ENCODE assay signal across 13 cellular contexts in genomic region chr5:40716000-40716399, GRCh38. TPM values are rescaled to one million over a fixed set of nuclear protein-coding genes. Genes with fewer than 3 reads are reported as not detected.
A peak's percentile ranks its signal among the peaks of the same experiment; 100 is the strongest.
DNase-seq lines count a peak whose midpoint lies in the region; ATAC-seq, FAIRE-seq and TF ChIP-seq lines count a peak whose summit lies in the region.
"Had no signal": no experiment of that assay in that cellular context is flagged by ENCODE, and none has a peak within 500 bp of the region (broad histone marks: within the 10 kb centered on the region; RNA-seq: fewer than 3 reads in every experiment).

No MANE protein-coding gene starts in this region.

- CTCF ChIA-PET in A549 (lab: Yijun Ruan, JAX) = interaction anchor here (0.9 to 1.0 kb wide), 3 partner anchors 9 to 1002 kb away, joined by 3 to 4 read pairs (median 3); no protein-coding TSS in a partner anchor

- no peak overlapping the region for H3K4me3 ChIP-seq in A549
- H3K4me3 ChIP-seq in fibroblast of the aortic adventitia (ENCODE audit: low read depth, low read length) = no peak overlapping the region
- no peak overlapping the region for H3K4me3 ChIP-seq in upper lobe of left lung
- H3K4me3 ChIP-seq in sigmoid colon = no peak overlapping the region
- H3K4me3 ChIP-seq: HAP-1, prostate gland had no signal

- H3K27ac ChIP-seq in A549 (no peak overlapping the region), upper lobe of left lung (no peak overlapping the region), sigmoid colon (no peak overlapping the region)
- H3K27ac ChIP-seq: prostate gland had no signal

- POLR2A ChIA-PET in A549 (lab: Yijun Ruan, JAX) = no interaction called here

- no peaks in the 10 kb centered on the region for H3K9me3 ChIP-seq in A549
- H3K9me3 ChIP-seq in upper lobe of left lung = no peaks in the 10 kb centered on the region
- no peaks in the 10 kb centered on the region for H3K9me3 ChIP-seq in sigmoid colon
- H3K9me3 ChIP-seq: HAP-1, prostate gland had no signal

- no peak overlapping the region for H3K4me2 ChIP-seq in A549

- TF ChIP-seq CTCF in A549 (IDR thresholded peaks at IDR 0.05) (peak; percentile 33; the same call in 2 of the 3 replicates), fibroblast of the aortic adventitia (IDR thresholded peaks at IDR 0.05; ENCODE audit: insufficient read depth, low read length) (peak; percentile 31), upper lobe of left lung (IDR thresholded peaks at IDR 0.05) (no peak), sigmoid colon (IDR thresholded peaks at IDR 0.05) (no peak)

- intact Hi-C loops in sigmoid colon (cut with DNase I) = no loop called here

- H3K36me3 ChIP-seq in upper lobe of left lung (peaks cover 0 to 25% (median under 1%) of the 10 kb centered on the region in 4 donors), sigmoid colon (peaks cover 0 to 17% (median 3%) of the 10 kb centered on the region in 4 donors)
- H3K36me3 ChIP-seq: HAP-1, prostate gland had no signal

- TF ChIP-seq RAD21 in A549 (conservative IDR thresholded peaks at IDR 0.05 in 1 of 2, IDR thresholded peaks at IDR 0.05 in 1 of 2) = peak; percentile 29 to 41; a peak in 2 of 5 replicates

- DNase-seq in A549 (ENCODE audit: low read depth in 1 of 2, low spot score in 1 of 2) (peak in 1 of 2 experiments; percentile 28), H54 (ENCODE audit: insufficient read length, low spot score) (no peak), fibroblast of the aortic adventitia (ENCODE audit: low read depth) (peak; percentile 22), upper lobe of left lung (no peak), sigmoid colon (no peak)
- DNase-seq: NCI-H446 had no signal

- H3K27me3 ChIP-seq in upper lobe of left lung = no peaks in the 10 kb centered on the region
- H3K27me3 ChIP-seq in sigmoid colon = no peaks in the 10 kb centered on the region

- FAIRE-seq in A549 (lab: Jason Lieb, UNC) = peak; percentile 89
- FAIRE-seq in H54 (lab: Jason Lieb, UNC) = peak; percentile 98
- FAIRE-seq: endometrium had no signal

- peak; percentile 80 to 84 for ATAC-seq in A549
- peak; percentile 72 for ATAC-seq in SK-N-SH treated with all-trans-retinoic acid at 6 μM for 48 hours
- ATAC-seq in HG03196 (IDR thresholded peaks at IDR 0.05; ENCODE audit: unreplicated experiment) = no peak
- no peak for ATAC-seq in upper lobe of left lung (ENCODE audit: low FRiP score in 2 of 2)
- no peak for ATAC-seq in HG03175 (IDR thresholded peaks at IDR 0.05; ENCODE audit: unreplicated experiment)
- ATAC-seq: activated T-helper 17 cell treated with anti-CD3 and anti-CD28 coated beads, Interleukin-2, amount 50 U/mL, for 72 hours had no signal

- 62% methylated on average over 2 of the region's 2 CpGs for WGBS in A549 (ENCODE audit: missing lambda C conversion rate)
- WGBS in upper lobe of left lung, 2 donors = 37 to 88% methylated on average over 2 of the region's 2 CpGs
- 13 to 56% methylated on average over 2 of the region's 2 CpGs for WGBS in sigmoid colon, 2 donors

- H3K4me1 ChIP-seq in A549 (peaks cover 6% of the 10 kb centered on the region; the same call in 1 of the 3 replicates), upper lobe of left lung (no peaks in the 10 kb centered on the region), sigmoid colon (peaks cover 0 to 7% (median 2%) of the 10 kb centered on the region in 4 donors)
- H3K4me1 ChIP-seq: HAP-1, prostate gland had no signal

- no peak for TF ChIP-seq EP300 in A549 (IDR thresholded peaks at IDR 0.05)
- TF ChIP-seq EP300 in upper lobe of left lung (IDR thresholded peaks at IDR 0.05) = no peak
- no peak for TF ChIP-seq EP300 in sigmoid colon (IDR thresholded peaks at IDR 0.05)

- no peak for TF ChIP-seq POLR2A in A549 (IDR thresholded peaks at IDR 0.05; ENCODE audit: low read length)
- TF ChIP-seq POLR2A in H54 (IDR thresholded peaks at IDR 0.05; ENCODE audit: low read depth, low read length) = no peak
- TF ChIP-seq POLR2A in upper lobe of left lung (IDR thresholded peaks at IDR 0.05) = no peak
- TF ChIP-seq POLR2A in sigmoid colon (IDR thresholded peaks at IDR 0.05) = no peak

TF ChIP-seq in A549, 52 proteins besides CTCF, POLR2A, EP300 and RAD21:
- TF ChIP-seq SMC3 (IDR thresholded peaks at IDR 0.05) = peak; percentile 48
- no peak for TF ChIP-seq ZSCAN20 (CRISPR knock-in tag; IDR thresholded peaks at IDR 0.05)
TF ChIP-seq in A549: peak in this region for 1.

TF ChIP-seq in SK-N-SH treated with all-trans-retinoic acid at 6 μM for 48 hours, 23 proteins besides CTCF, POLR2A, EP300 and RAD21:
- TF ChIP-seq ZNF8 (CRISPR knock-in tag; IDR thresholded peaks at IDR 0.05) (no peak), RARB (CRISPR knock-in tag; IDR thresholded peaks at IDR 0.05) (no peak), ZC3H10 (CRISPR knock-in tag; IDR thresholded peaks at IDR 0.05) (no peak), PPARA (CRISPR knock-in tag; IDR thresholded peaks at IDR 0.05; ENCODE audit: borderline replicate concordance) (no peak), ZNF70 (CRISPR knock-in tag; IDR thresholded peaks at IDR 0.05) (no peak), ZFP30 (CRISPR knock-in tag; IDR thresholded peaks at IDR 0.05) (no peak), TOX (CRISPR knock-in tag; IDR thresholded peaks at IDR 0.05; ENCODE audit: borderline replicate concordance) (no peak)

RNA-seq across cellular contexts. Expression of gene PTGER4, which starts 36.3 kb away (rescaled TPM):
- polyA plus RNA-seq in A549 (2011; rRNA removed) (0.89 and 0.90 TPM in 2 replicates), A549 (2017; fragmentation: RNase III; extraction: RNeasy Plus Mini Kit Qiagen cat#74134 plus additional on column Dnase treatment) (0.54 to 0.99 TPM (median 0.62 TPM) in 3 replicates), sigmoid colon (10 to 100 TPM in 2 of 3 donors, 1 to 10 TPM in 1; 9.0 to 20.1 (median 12.0) TPM)
- 2.3 and 3.9 TPM in 2 replicates for polyA plus RNA-seq in A549 (2012; cell fraction: cytosol; rRNA removed)
- polyA plus RNA-seq in A549 (2012; cell fraction: nucleus; rRNA removed) = 4.8 and 7.2 TPM in 2 replicates
- 1.4 and 1.6 TPM in 2 replicates for polyA minus RNA-seq in A549 (2011; rRNA and poly(A)+ RNA removed)
- total RNA-seq in fibroblast of the aortic adventitia (ENCODE audit: low replicate concordance) (0.57 and 12.0 TPM in 2 replicates), upper lobe of left lung (10 to 100 TPM; 33.9 to 64.1 (median 45.8) TPM), sigmoid colon (10 to 100 TPM; 44.3 to 77.7 (median 72.8) TPM)

RNA-seq across cellular contexts. Expression of gene TTC33, which starts 39.8 kb away (rescaled TPM):
- polyA plus RNA-seq in A549 (2011; rRNA removed) (13.5 and 19.8 TPM in 2 replicates), A549 (2017; fragmentation: RNase III; extraction: RNeasy Plus Mini Kit Qiagen cat#74134 plus additional on column Dnase treatment) (15.4 to 17.1 TPM (median 15.7 TPM) in 3 replicates), sigmoid colon (10 to 100 TPM in 2 of 3 donors, 1 to 10 TPM in 1; 6.6 to 11.6 (median 10.2) TPM)
- 2.4 and 2.6 TPM in 2 replicates for polyA plus RNA-seq in A549 (2012; cell fraction: cytosol; rRNA removed)
- polyA plus RNA-seq in A549 (2012; cell fraction: nucleus; rRNA removed) = 0.86 and 0.88 TPM in 2 replicates
- polyA minus RNA-seq in A549 (2011; rRNA and poly(A)+ RNA removed) = 4.8 and 5.9 TPM in 2 replicates
- total RNA-seq in fibroblast of the aortic adventitia (ENCODE audit: low replicate concordance) (13.7 and 15.9 TPM in 2 replicates), upper lobe of left lung (10 to 100 TPM; 13.4 to 34.1 (median 17.1) TPM), sigmoid colon (10 to 100 TPM; 18.0 to 33.2 (median 26.0) TPM)

Comparison
In these comparisons a context has a peak if more than half of its experiments do, and no peak if none do; other contexts are left out.
1. ATAC-seq: peak in A549 (2 of 2) and SK-N-SH treated with all-trans-retinoic acid at 6 μM for 48 hours (single experiment); none in HG03196 (single experiment), upper lobe of left lung (0 of 2) and HG03175 (single experiment).
2. CTCF ChIP-seq: peak in A549 (single experiment) and fibroblast of the aortic adventitia (single experiment); none in upper lobe of left lung (0 of 6) and sigmoid colon (0 of 4).